Comparison of ENCODE assay signal across 14 cellular contexts in the genomic region with DNA sequence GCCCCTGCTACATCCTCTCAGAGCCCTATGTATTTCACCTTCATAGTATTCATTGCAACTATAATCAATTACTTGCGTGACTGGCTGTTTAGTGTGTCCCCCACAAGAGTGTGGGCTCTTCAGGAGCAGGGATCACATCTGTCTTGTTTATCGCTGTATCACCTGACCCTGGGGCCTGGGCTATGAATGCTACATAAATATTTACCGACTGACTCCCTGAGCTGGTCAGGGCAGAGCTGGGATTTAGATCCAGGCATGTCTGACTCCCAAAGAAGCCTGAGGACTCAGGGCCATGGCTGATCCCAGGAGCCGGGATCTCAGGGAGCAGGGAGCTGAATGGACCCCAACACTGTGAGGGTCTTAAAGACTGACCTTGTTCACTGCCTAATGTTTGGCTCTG. TPM values are rescaled to one million over a fixed set of nuclear protein-coding genes. Genes with fewer than 3 reads are reported as not detected.
A peak's percentile ranks its signal among the peaks of the same experiment; 100 is the strongest.
DNase-seq lines count a peak whose midpoint lies in the region; ATAC-seq, FAIRE-seq and TF ChIP-seq lines count a peak whose summit lies in the region.
"Had no signal": no experiment of that assay in that cellular context is flagged by ENCODE, and none has a peak within 500 bp of the region (broad histone marks: within the 10 kb centered on the region; RNA-seq: fewer than 3 reads in every experiment).

No MANE protein-coding gene starts in this region.

- peaks cover 2% of the 10 kb centered on the region for H3K79me2 ChIP-seq in trophoblast cell (ENCODE audit: control insufficient read depth, insufficient read depth, low read length, poor library complexity)

- no peak overlapping the region for H3K4ac ChIP-seq in trophoblast cell (ENCODE audit: low read depth, low read length)

- H4K8ac ChIP-seq in trophoblast cell (ENCODE audit: low read depth, low read length): no peak overlapping the region

- H3K4me3 ChIP-seq in right atrium auricular region: no peak overlapping the region
- H3K4me3 ChIP-seq in endocrine pancreas (ENCODE audit: control insufficient read depth, insufficient read depth, low read length): no peak overlapping the region
- H3K4me3 ChIP-seq in trophoblast cell (ENCODE audit: low read depth, low read length): no peak overlapping the region
- H3K4me3 ChIP-seq in Caco-2 (ENCODE audit: low read depth, low read length): no peak overlapping the region

- H3K36me3 ChIP-seq in right atrium auricular region (peaks cover 52% of the 10 kb centered on the region), endocrine pancreas (ENCODE audit: control insufficient read depth, insufficient read depth, low read length) (peaks cover 5% of the 10 kb centered on the region), trophoblast cell (ENCODE audit: control insufficient read depth in 1 of 2, insufficient read depth in 2 of 2, low read length in 2 of 2) (peaks cover 59 to 69% of the 10 kb centered on the region in 2 experiments), Caco-2 (ENCODE audit: control insufficient read depth, insufficient read depth, low read length) (no peaks in the 10 kb centered on the region; the same call in 1 of the 2 replicates)

- no peak for ATAC-seq in stimulated activated naive CD8-positive, alpha-beta T cell treated with anti-CD3 and anti-CD28 coated beads, Interleukin-15, Interleukin-2, amounts not matched to agents 100 U/mL and 50 U/mL, for 24 hours

- H4K12ac ChIP-seq in trophoblast cell (ENCODE audit: low read depth, low read length): no peak overlapping the region

- WGBS in trophoblast cell (ENCODE audit: extremely low coverage, insufficient coverage, insufficient read length): no CpG with 5 or more reads among the region's 4 CpGs

- H3K27me3 ChIP-seq in right atrium auricular region (no peaks in the 10 kb centered on the region), endocrine pancreas (ENCODE audit: control insufficient read depth, insufficient read depth, low read length) (no peaks in the 10 kb centered on the region), trophoblast cell (ENCODE audit: insufficient read depth, low read length) (no peaks in the 10 kb centered on the region), Caco-2 (replicated peaks; ENCODE audit: control insufficient read depth, insufficient read depth, low read length) (no peaks in the 10 kb centered on the region)

- H3K4me3 Mint-ChIP-seq in Caco-2 (ENCODE audit: unreplicated experiment): no peak overlapping the region
- H3K4me3 Mint-ChIP-seq: CD14-positive monocyte had no signal

- no peaks in the 10 kb centered on the region for H3K36me3 Mint-ChIP-seq in Caco-2 (ENCODE audit: insufficient read depth, unreplicated experiment)

- H3K79me1 ChIP-seq in trophoblast cell (ENCODE audit: low read length): peaks cover 13% of the 10 kb centered on the region

- H3K14ac ChIP-seq in trophoblast cell (ENCODE audit: low read length): no peak overlapping the region

- no peak overlapping the region for H2BK5ac ChIP-seq in trophoblast cell (ENCODE audit: low read depth, low read length, poor library complexity)

- no peak overlapping the region for H2BK12ac ChIP-seq in trophoblast cell (ENCODE audit: low read length)

- H2AK5ac ChIP-seq in trophoblast cell (ENCODE audit: low read length): no peak overlapping the region

- TF ChIP-seq CTCF in right atrium auricular region (IDR thresholded peaks at IDR 0.05) (no peak), Caco-2 (IDR thresholded peaks at IDR 0.05; ENCODE audit: insufficient read depth in 1 of 2, low read depth in 1 of 2, low read length in 1 of 2, severe bottlenecking in 1 of 2, unreplicated experiment in 1 of 2) (no peak)

- H3K4me2 ChIP-seq in trophoblast cell (ENCODE audit: low read length): no peak overlapping the region

- intact Hi-C loops in cardiac septum (cut with DNase I): loop anchor here (2.0 kb wide), 1 partner anchor 149 kb away; no protein-coding TSS in a partner anchor
- intact Hi-C loops in Caco-2 (cut with micrococcal nuclease; ENCODE audit: unreplicated experiment): no loop called here

- DNase-seq in right atrium auricular region (ENCODE audit: low spot score) (no peak), cardiac septum (ENCODE audit: low spot score) (no peak), trophoblast cell (no peak), Caco-2 (no peak), HTR-8/SVneo (ENCODE audit: insufficient read length, low spot score) (no peak), cerebellar nuclear complex (lab: John Stamatoyannopoulos, UW) (no peak)
- DNase-seq in stimulated activated naive CD8-positive, alpha-beta T cell treated with anti-CD3 and anti-CD28 coated beads, Interleukin-15, Interleukin-2, amounts not matched to agents 100 U/mL and 50 U/mL, for 24 hours: no peak
- DNase-seq: activated CD4-positive, alpha-beta T cell treated with anti-CD3 and anti-CD28 coated beads, Interleukin-2, amount 50 U/mL, for 48 hours; amygdala; H7; KBM-7; NCI-H2081 had no signal

- H2AFZ ChIP-seq in trophoblast cell (ENCODE audit: insufficient read depth, low read length, poor library complexity): no peak overlapping the region

- no peak overlapping the region for H2BK120ac ChIP-seq in trophoblast cell (ENCODE audit: insufficient read depth, low read length, poor library complexity)

- H3K4me1 ChIP-seq in right atrium auricular region (peaks cover 8 to 50% of the 10 kb centered on the region in 2 donors), endocrine pancreas (ENCODE audit: control insufficient read depth, insufficient read depth, low read length) (peaks cover 6% of the 10 kb centered on the region), trophoblast cell (ENCODE audit: control insufficient read depth in 1 of 2, insufficient read depth in 2 of 2, low read length in 2 of 2) (peaks cover 19 to 29% of the 10 kb centered on the region in 2 experiments), Caco-2 (peaks cover 16% of the 10 kb centered on the region)

- H3K27ac ChIP-seq in right atrium auricular region: peak overlapping the region; percentile 87 to 91
- no peak overlapping the region for H3K27ac ChIP-seq in trophoblast cell (ENCODE audit: low read depth, low read length)

- peak overlapping the region; percentile 18 for H3K18ac ChIP-seq in trophoblast cell (ENCODE audit: low read length)

- no TSS peak for BruUV-seq in Caco-2 (replicated peaks; lab: Mats Ljungman, UMichigan)

- H3K27me3 Mint-ChIP-seq in Caco-2 (ENCODE audit: insufficient read depth, unreplicated experiment): no peaks in the 10 kb centered on the region

- H3K9me3 Mint-ChIP-seq in Caco-2 (ENCODE audit: unreplicated experiment): no peaks in the 10 kb centered on the region
- H3K9me3 Mint-ChIP-seq: CD14-positive monocyte had no signal

- H4K91ac ChIP-seq in trophoblast cell (ENCODE audit: low read depth, low read length): no peak overlapping the region

- H3K9ac ChIP-seq in endocrine pancreas (ENCODE audit: control insufficient read depth, insufficient read depth, low read length): peak overlapping the region; percentile 62
- no peak overlapping the region for H3K9ac ChIP-seq in trophoblast cell (ENCODE audit: low read length)

- peaks cover 21% of the 10 kb centered on the region for H3K4me1 Mint-ChIP-seq in Caco-2 (ENCODE audit: low read depth, unreplicated experiment)

- POLR2A ChIA-PET in Caco-2 (lab: Charles Lee): no interaction called here

- no peak for FAIRE-seq in HTR-8/SVneo (lab: Jason Lieb, UNC)

- no peak overlapping the region for H3K27ac Mint-ChIP-seq in Caco-2 (ENCODE audit: unreplicated experiment)

- CTCF ChIA-PET in Caco-2 (lab: Charles Lee): interaction anchor here (1.2 to 1.3 kb wide), 2 partner anchors 15 to 21 kb away, joined by 3 to 8 read pairs; no protein-coding TSS in a partner anchor

- no peaks in the 10 kb centered on the region for H3K9me3 ChIP-seq in right atrium auricular region
- no peaks in the 10 kb centered on the region for H3K9me3 ChIP-seq in endocrine pancreas (ENCODE audit: control insufficient read depth, low read length)
- H3K9me3 ChIP-seq in trophoblast cell (ENCODE audit: insufficient read depth, low read depth, low read length): no peaks in the 10 kb centered on the region
- no peaks in the 10 kb centered on the region for H3K9me3 ChIP-seq in Caco-2

- no peak overlapping the region for H3K23ac ChIP-seq in trophoblast cell (ENCODE audit: low read length)

RNA-seq across cellular contexts. Expression of gene AHDC1, which starts 49.7 kb away (rescaled TPM):
- total RNA-seq in right atrium auricular region (10 to 100 TPM; 23.5 to 35.0 TPM), cardiac septum (57.7 TPM), Caco-2 (2022) (17.0 and 17.3 TPM in 2 replicates)
- polyA plus RNA-seq in trophoblast cell (2013): 37.4 and 37.5 TPM in 2 replicates
